Comparison of ENCODE assay signal across 8 cellular contexts in genomic region chr7:23105086-23105643, GRCh38. TPM values are rescaled to one million over a fixed set of nuclear protein-coding genes. Genes with fewer than 3 reads are reported as not detected.
A peak's percentile ranks its signal among the peaks of the same experiment; 100 is the strongest.
DNase-seq lines count a peak whose midpoint lies in the region; ATAC-seq and TF ChIP-seq lines count a peak whose summit lies in the region.

No MANE protein-coding gene starts in this region.

- WGBS in endodermal cell (ENCODE audit: insufficient coverage in 1 of 2, insufficient read length in 1 of 2), 2 experiments: 2% methylated on average over 14 to 19 of the region's 19 CpGs
- WGBS in neuronal stem cell (ENCODE audit: extremely low coverage in 2 of 2, insufficient read length in 2 of 2, insufficient replicate concordance in 1 of 2), 2 donors: no CpG with 5 or more reads among the region's 19 CpGs

- H3K4me1 Mint-ChIP-seq in activated T-cell treated with anti-CD3 and anti-CD28 coated beads, Interleukin-2, amount 50 U/mL, for 4 hours (ENCODE audit: low read depth): peaks cover 39% of the 10 kb centered on the region
- H3K4me1 Mint-ChIP-seq in endodermal cell: peaks cover 20% of the 10 kb centered on the region

- CTCF ChIA-PET in PC-9 (lab: Charles Lee): interaction anchor here (0.8 to 1.3 kb wide), 2 partner anchors 19 to 441 kb away, joined by 3 to 4 read pairs; no protein-coding TSS in a partner anchor

- H3K9ac ChIP-seq in endodermal cell (ENCODE audit: extremely low read depth, low read length, poor library complexity, severe bottlenecking) (peak overlapping the region; percentile 73), neuronal stem cell (ENCODE audit: low read depth, low read length, poor library complexity) (peak overlapping the region; percentile 38)

- H3K4me3 ChIP-seq in PC-9 (peak overlapping the region; percentile 80), endodermal cell (ENCODE audit: low read length) (peak overlapping the region; percentile 92), neuronal stem cell (ENCODE audit: low read length in 2 of 2) (peak overlapping the region; percentile 87 to 100)

- H2BK5ac ChIP-seq in neuronal stem cell (ENCODE audit: low read length): no peak overlapping the region

- no peaks in the 10 kb centered on the region; the same call in 1 of the 2 replicates for H3K9me2 ChIP-seq in PC-9 (ENCODE audit: insufficient read depth)

- H3K4me2 ChIP-seq in PC-9 (peak overlapping the region; percentile 84), neuronal stem cell (ENCODE audit: insufficient read depth, low read length, poor library complexity, severe bottlenecking) (peak overlapping the region; percentile 82)

- H3K27ac Mint-ChIP-seq in endodermal cell: peak overlapping the region; percentile 98

- H3K27ac ChIP-seq in PC-9 (peak overlapping the region; percentile 80), endodermal cell (ENCODE audit: low read depth, low read length) (no peak overlapping the region), neuronal stem cell (replicated peaks; ENCODE audit: low read length) (peak overlapping the region; percentile 1)

- no peak for DNase-seq in activated T-cell treated with anti-CD3 and anti-CD28 coated beads, Interleukin-2, amount 50 U/mL, for 4 hours
- no peak for DNase-seq in activated T-cell treated with anti-CD3 and anti-CD28 coated beads, Interleukin-2, amount 50 U/mL, for 48 hours
- DNase-seq in PC-9: no peak
- DNase-seq in endodermal cell: no peak
- DNase-seq in neuronal stem cell (ENCODE audit: low spot score): no peak
- DNase-seq in NK-92 treated with Interleukin-12 subunit alpha and Interleukin-12 subunit beta, amount 100 ng/mL, for 24 hours (lab: John Stamatoyannopoulos, UW): no peak
- DNase-seq in mesenteric fat pad (ENCODE audit: low spot score): no peak

- TF ChIP-seq CTCF in PC-9 (conservative IDR thresholded peaks at IDR 0.05): no peak
- TF ChIP-seq CTCF in endodermal cell (conservative IDR thresholded peaks at IDR 0.05): no peak

- H4K91ac ChIP-seq in neuronal stem cell (ENCODE audit: low read depth, low read length, poor library complexity): peak overlapping the region; percentile 46

- peak overlapping the region; percentile 21 for H3K23ac ChIP-seq in neuronal stem cell (ENCODE audit: low read depth, low read length, poor library complexity)

- POLR2A ChIA-PET in PC-9 (lab: Charles Lee; ENCODE audit: unreplicated experiment): interaction anchor here (0.5 to 0.7 kb wide), 4 partner anchors 19 to 606 kb away, joined by 3 to 8 read pairs (median 4); no protein-coding TSS in a partner anchor

- no peaks in the 10 kb centered on the region for H3K27me3 Mint-ChIP-seq in activated T-cell treated with anti-CD3 and anti-CD28 coated beads, Interleukin-2, amount 50 U/mL, for 4 hours (ENCODE audit: low read depth)
- no peaks in the 10 kb centered on the region for H3K27me3 Mint-ChIP-seq in endodermal cell (ENCODE audit: insufficient read depth)

- no peak overlapping the region for H3K18ac ChIP-seq in neuronal stem cell (ENCODE audit: low read length)

- H3K4me3 Mint-ChIP-seq in activated T-cell treated with anti-CD3 and anti-CD28 coated beads, Interleukin-2, amount 50 U/mL, for 4 hours: peak overlapping the region; percentile 97
- H3K4me3 Mint-ChIP-seq in endodermal cell: peak overlapping the region; percentile 93

- peaks cover 49% of the 10 kb centered on the region for H3K79me2 ChIP-seq in PC-9 (ENCODE audit: low read depth)

- no peak overlapping the region for H2BK12ac ChIP-seq in neuronal stem cell (ENCODE audit: low read length)

- no peaks in the 10 kb centered on the region for H3K79me1 ChIP-seq in neuronal stem cell (ENCODE audit: low read depth, low read length)

- H3K36me3 ChIP-seq in PC-9 (ENCODE audit: low read depth) (no peaks in the 10 kb centered on the region), endodermal cell (ENCODE audit: control insufficient read depth, insufficient read depth, low read length) (no peaks in the 10 kb centered on the region), neuronal stem cell (replicated peaks in 1 of 2; ENCODE audit: control insufficient read depth in 2 of 2, insufficient read depth in 2 of 2, low read length in 2 of 2) (peaks cover 2 to 19% of the 10 kb centered on the region in 2 donors)

- H2AK5ac ChIP-seq in neuronal stem cell (ENCODE audit: low read depth, low read length): no peak overlapping the region

- no peak overlapping the region for H2BK120ac ChIP-seq in neuronal stem cell (ENCODE audit: low read depth, low read length)

- H3K36me3 Mint-ChIP-seq in activated T-cell treated with anti-CD3 and anti-CD28 coated beads, Interleukin-2, amount 50 U/mL, for 4 hours (ENCODE audit: insufficient read depth): no peaks in the 10 kb centered on the region
- peaks cover 4% of the 10 kb centered on the region for H3K36me3 Mint-ChIP-seq in endodermal cell (ENCODE audit: low read depth)

- no peaks in the 10 kb centered on the region for H3K9me3 ChIP-seq in PC-9 (ENCODE audit: insufficient read depth, low read depth)
- H3K9me3 ChIP-seq in endodermal cell (ENCODE audit: control insufficient read depth, low read length): peaks cover 16% of the 10 kb centered on the region
- H3K9me3 ChIP-seq in neuronal stem cell (replicated peaks in 1 of 2; ENCODE audit: control insufficient read depth in 2 of 2, insufficient read depth in 1 of 2, low read depth in 1 of 2, low read length in 2 of 2): peaks cover 1 to 8% of the 10 kb centered on the region in 2 donors

- no peak overlapping the region for H2BK15ac ChIP-seq in neuronal stem cell (ENCODE audit: low read length)

- H3K14ac ChIP-seq in neuronal stem cell (ENCODE audit: low read length): no peak overlapping the region

- H3K4me1 ChIP-seq in PC-9 (replicated peaks; ENCODE audit: insufficient read depth): peaks cover 20% of the 10 kb centered on the region
- H3K4me1 ChIP-seq in endodermal cell (ENCODE audit: control insufficient read depth, insufficient read depth, low read length): no peaks in the 10 kb centered on the region
- peaks cover 4 to 5% of the 10 kb centered on the region in 2 donors for H3K4me1 ChIP-seq in neuronal stem cell (ENCODE audit: control insufficient read depth in 2 of 2, insufficient read depth in 1 of 2, low read depth in 1 of 2, low read length in 2 of 2)

- H4K8ac ChIP-seq in neuronal stem cell (ENCODE audit: low read depth, low read length): no peak overlapping the region

- no peak overlapping the region for H3K4ac ChIP-seq in neuronal stem cell (ENCODE audit: low read length)

- H3K9me3 Mint-ChIP-seq in activated T-cell treated with anti-CD3 and anti-CD28 coated beads, Interleukin-2, amount 50 U/mL, for 4 hours: no peaks in the 10 kb centered on the region
- no peaks in the 10 kb centered on the region for H3K9me3 Mint-ChIP-seq in endodermal cell

- no peaks in the 10 kb centered on the region for H3K27me3 ChIP-seq in PC-9 (ENCODE audit: insufficient read depth, low read depth)
- no peaks in the 10 kb centered on the region for H3K27me3 ChIP-seq in endodermal cell (ENCODE audit: control insufficient read depth, insufficient read depth, low read length, poor library complexity, severe bottlenecking)
- H3K27me3 ChIP-seq in neuronal stem cell (ENCODE audit: control insufficient read depth in 3 of 3, insufficient read depth in 3 of 3, low read depth in 1 of 3, low read length in 3 of 3): no peaks in the 10 kb centered on the region

- BruUV-seq in PC-9 (replicated peaks; lab: Mats Ljungman, UMichigan): TSS peak; percentile 65

- H4K20me1 ChIP-seq in PC-9 (ENCODE audit: insufficient read depth): no peaks in the 10 kb centered on the region

- ATAC-seq in activated T-cell treated with anti-CD3 and anti-CD28 coated beads, Interleukin-2, amount 50 U/mL, for 4 hours: peak; percentile 11 to 19
- ATAC-seq in HG02870 (IDR thresholded peaks at IDR 0.05; ENCODE audit: unreplicated experiment): peak; percentile 27

- intact Hi-C loops in PC-9 (cut with micrococcal nuclease; ENCODE audit: unreplicated experiment): loop anchor here (1.0 to 5.0 kb wide), 2 partner anchors 76 to 93 kb away; partner anchors contain the start of gene HYCC1

- no peaks in the 10 kb centered on the region for H3F3A ChIP-seq in PC-9 (ENCODE audit: insufficient read depth, low read depth)

- H2AFZ ChIP-seq in PC-9 (peak overlapping the region; percentile 98), neuronal stem cell (ENCODE audit: low read length) (peak overlapping the region; percentile 97)

RNA-seq across cellular contexts. Expression of gene KLHL7, which starts 0.4 kb away (rescaled TPM):
- 10 to 100 TPM; 17.0 to 20.2 (median 18.1) TPM for total RNA-seq in activated T-cell treated with anti-CD3 and anti-CD28 coated beads, Interleukin-2, amount 50 U/mL, for 4 hours
- total RNA-seq in PC-9 (2021) (46.3 and 61.0 TPM in 2 replicates), endodermal cell (10 to 100 TPM; 37.5 to 54.6 TPM), mesenteric fat pad (18.9 TPM)
- polyA plus RNA-seq in endodermal cell (2013, experiment 1 of 2): 91.0 TPM
- 87.7 TPM for polyA plus RNA-seq in endodermal cell (2013, experiment 2 of 2)
- 55.9 TPM for polyA plus RNA-seq in neuronal stem cell (2013, experiment 1 of 2)
- 56.5 TPM for polyA plus RNA-seq in neuronal stem cell (2013, experiment 2 of 2)
